9 cellular contexts compared by ENCODE assay signal in genomic region chr14:55245657-55246268, GRCh38. TPM values are rescaled to one million over a fixed set of nuclear protein-coding genes. Genes with fewer than 3 reads are reported as not detected.
A peak's percentile ranks its signal among the peaks of the same experiment; 100 is the strongest.
DNase-seq lines count a peak whose midpoint lies in the region; ATAC-seq and TF ChIP-seq lines count a peak whose summit lies in the region.
"Had no signal": no experiment of that assay in that cellular context is flagged by ENCODE, and none has a peak within 500 bp of the region (broad histone marks: within the 10 kb centered on the region; RNA-seq: fewer than 3 reads in every experiment).

No MANE protein-coding gene starts in this region.

- TF ChIP-seq CTCF in upper lobe of left lung (IDR thresholded peaks at IDR 0.05) = peak in 5 of 6 experiments; percentile 30 to 55 (median 45)

- intact Hi-C loops in CD4-positive, alpha-beta memory T cell (cut with micrococcal nuclease) = loop anchor here (1.0 to 5.0 kb wide), 4 partner anchors 26 to 185 kb away; partner anchors contain the start of gene FBXO34

- no peak for TF ChIP-seq POLR2A in upper lobe of left lung (IDR thresholded peaks at IDR 0.05)

- CTCF ChIA-PET in CD4-positive, alpha-beta memory T cell (lab: Charles Lee; ENCODE audit: partially characterized antibody) = interaction anchor here (0.7 to 5.4 kb wide), 22 partner anchors 10 to 1229 kb away, joined by 3 to 82 read pairs (median 4); partner anchors contain the start of gene FBXO34

- no peak overlapping the region for H3K27ac ChIP-seq in CD4-positive, alpha-beta memory T cell (ENCODE audit: low read depth, low read length)
- no peak overlapping the region for H3K27ac ChIP-seq in upper lobe of left lung
- H3K27ac ChIP-seq: SJSA1 had no signal

- no peak for TF ChIP-seq EP300 in upper lobe of left lung (IDR thresholded peaks at IDR 0.05)

- H3K27me3 Mint-ChIP-seq in CD4-positive, alpha-beta memory T cell = peaks cover 8% of the 10 kb centered on the region in 2 donors
- H3K27me3 Mint-ChIP-seq in T-helper 17 cell = peaks cover 63% of the 10 kb centered on the region

- no peaks in the 10 kb centered on the region for H3K36me3 Mint-ChIP-seq in CD4-positive, alpha-beta memory T cell
- peaks cover 5% of the 10 kb centered on the region for H3K36me3 Mint-ChIP-seq in T-helper 17 cell (ENCODE audit: low read depth)

- WGBS in upper lobe of left lung, 2 donors = 67 to 68% methylated on average over 4 of the region's 4 CpGs

- H3K4me3 Mint-ChIP-seq in CD4-positive, alpha-beta memory T cell = no peak overlapping the region
- no peak overlapping the region for H3K4me3 Mint-ChIP-seq in T-helper 17 cell

- no peaks in the 10 kb centered on the region for H3K36me3 ChIP-seq in CD4-positive, alpha-beta memory T cell (ENCODE audit: insufficient read depth, low read length)
- H3K36me3 ChIP-seq in upper lobe of left lung = no peaks in the 10 kb centered on the region
- H3K36me3 ChIP-seq: SJSA1 had no signal

- peak; percentile 59 for ATAC-seq in GM19351 (IDR thresholded peaks at IDR 0.05; ENCODE audit: unreplicated experiment)
- peak; percentile 73 for ATAC-seq in T-helper 17 cell
- ATAC-seq in upper lobe of left lung (ENCODE audit: low FRiP score in 2 of 2) = peak in 1 of 2 donors; percentile 54
- no peak for ATAC-seq in HG03460 (IDR thresholded peaks at IDR 0.05; ENCODE audit: unreplicated experiment)

- H3K4me3 ChIP-seq in CD4-positive, alpha-beta memory T cell (ENCODE audit: low read length in 2 of 2) = no peak overlapping the region
- H3K4me3 ChIP-seq in upper lobe of left lung = no peak overlapping the region
- H3K4me3 ChIP-seq: SJSA1 had no signal

- H3K9me3 ChIP-seq in CD4-positive, alpha-beta memory T cell (ENCODE audit: control insufficient read depth in 1 of 2, low read length in 2 of 2) = no peaks in the 10 kb centered on the region
- H3K9me3 ChIP-seq in T-helper 17 cell (ENCODE audit: control insufficient read depth, low read length, poor library complexity, severe bottlenecking) (no peaks in the 10 kb centered on the region), upper lobe of left lung (no peaks in the 10 kb centered on the region)
- H3K9me3 ChIP-seq: SJSA1 had no signal

- DNase-seq in CD4-positive, alpha-beta memory T cell = peak; percentile 43 to 61 (median 48)
- DNase-seq in T-helper 17 cell (no peak), germinal center (ENCODE audit: low spot score) (peak; percentile 20), upper lobe of left lung (peak in 1 of 2 donors; percentile 29), amniotic stem cell (lab: John Stamatoyannopoulos, UW) (no peak), SKM-1 treated with dmso at 0.1 percent for 144 hours (lab: John Stamatoyannopoulos, UW; ENCODE audit: unreplicated experiment) (no peak)

- no peaks in the 10 kb centered on the region for H3K27me3 ChIP-seq in CD4-positive, alpha-beta memory T cell (ENCODE audit: insufficient read depth, low read length)
- no peaks in the 10 kb centered on the region for H3K27me3 ChIP-seq in upper lobe of left lung

- H3K4me1 ChIP-seq in CD4-positive, alpha-beta memory T cell (ENCODE audit: insufficient read depth, low read length) = no peaks in the 10 kb centered on the region
- peaks cover 0 to 3% (median 0%) of the 10 kb centered on the region in 4 donors for H3K4me1 ChIP-seq in upper lobe of left lung
- H3K4me1 ChIP-seq: SJSA1 had no signal

- peaks cover 0 to 1% (median 0%) of the 10 kb centered on the region in 4 donors for H3K4me1 Mint-ChIP-seq in CD4-positive, alpha-beta memory T cell
- H3K4me1 Mint-ChIP-seq in T-helper 17 cell = no peaks in the 10 kb centered on the region

- POLR2A ChIA-PET in CD4-positive, alpha-beta memory T cell (lab: Charles Lee; ENCODE audit: partially characterized antibody) = no interaction called here

- H3K9me3 Mint-ChIP-seq in CD4-positive, alpha-beta memory T cell = no peaks in the 10 kb centered on the region

- peak overlapping the region in 1 of 7 donors; percentile 50 for H3K27ac Mint-ChIP-seq in CD4-positive, alpha-beta memory T cell
- no peak overlapping the region for H3K27ac Mint-ChIP-seq in T-helper 17 cell

RNA-seq across cellular contexts. Expression of gene FBXO34, which starts 25.5 kb away (rescaled TPM):
- total RNA-seq in CD4-positive, alpha-beta memory T cell = 10 to 100 TPM; 42.1 to 43.6 TPM
- polyA plus RNA-seq in CD4-positive, alpha-beta memory T cell = 10 to 100 TPM; 33.8 to 44.1 TPM
- total RNA-seq in T-helper 17 cell (10 to 100 TPM; 20.5 to 27.8 TPM), upper lobe of left lung (10 to 100 TPM; 19.9 to 52.1 (median 34.0) TPM)

RNA-seq across cellular contexts. Expression of gene DLGAP5, which starts 54.4 kb away (rescaled TPM):
- not detected for total RNA-seq in CD4-positive, alpha-beta memory T cell
- not detected for polyA plus RNA-seq in CD4-positive, alpha-beta memory T cell
- total RNA-seq in T-helper 17 cell (under 1 TPM in 1 of 2 donors, not detected in 1; 0.12 TPM), upper lobe of left lung (1 to 10 TPM in 2 of 6 donors, under 1 TPM in 2, not detected in 2; 0.39 to 1.6 (median 0.87) TPM)

Comparison
In these comparisons a context has a peak if more than half of its experiments do, and no peak if none do; other contexts are left out.
1. DNase-seq: peak in CD4-positive, alpha-beta memory T cell (5 of 5) and germinal center (single experiment); none in T-helper 17 cell (0 of 3), amniotic stem cell (single experiment) and SKM-1 treated with dmso at 0.1 percent for 144 hours (single experiment).